1 cellular context compared by ENCODE assay signal in the genomic region with DNA sequence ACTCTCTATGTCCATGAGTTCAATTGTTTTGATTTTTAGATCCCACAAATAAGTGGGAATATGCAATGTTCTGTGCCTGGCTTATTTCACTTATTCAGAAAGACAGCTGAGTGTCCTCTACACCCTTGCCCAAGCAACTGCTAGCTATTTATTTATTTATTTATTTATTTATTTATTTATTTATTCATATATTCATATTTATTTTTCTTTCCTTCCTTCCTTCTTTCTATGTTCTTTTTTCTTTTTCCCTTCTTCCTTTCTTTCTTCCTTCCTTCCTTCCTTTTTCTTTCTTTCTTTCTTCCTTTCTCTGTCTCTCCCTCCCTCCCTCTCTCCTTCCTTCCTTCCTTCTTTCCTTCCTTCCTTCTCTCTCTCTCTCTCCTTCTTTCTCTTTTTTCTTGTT.
TF ChIP-seq lines count a peak whose summit lies in the region.

No MANE protein-coding gene starts in this region.

TF ChIP-seq in HEK293, 187 proteins besides CTCF, POLR2A, EP300 and RAD21 (continued from another document and continues in another):
- TF ChIP-seq, protein P1, sequence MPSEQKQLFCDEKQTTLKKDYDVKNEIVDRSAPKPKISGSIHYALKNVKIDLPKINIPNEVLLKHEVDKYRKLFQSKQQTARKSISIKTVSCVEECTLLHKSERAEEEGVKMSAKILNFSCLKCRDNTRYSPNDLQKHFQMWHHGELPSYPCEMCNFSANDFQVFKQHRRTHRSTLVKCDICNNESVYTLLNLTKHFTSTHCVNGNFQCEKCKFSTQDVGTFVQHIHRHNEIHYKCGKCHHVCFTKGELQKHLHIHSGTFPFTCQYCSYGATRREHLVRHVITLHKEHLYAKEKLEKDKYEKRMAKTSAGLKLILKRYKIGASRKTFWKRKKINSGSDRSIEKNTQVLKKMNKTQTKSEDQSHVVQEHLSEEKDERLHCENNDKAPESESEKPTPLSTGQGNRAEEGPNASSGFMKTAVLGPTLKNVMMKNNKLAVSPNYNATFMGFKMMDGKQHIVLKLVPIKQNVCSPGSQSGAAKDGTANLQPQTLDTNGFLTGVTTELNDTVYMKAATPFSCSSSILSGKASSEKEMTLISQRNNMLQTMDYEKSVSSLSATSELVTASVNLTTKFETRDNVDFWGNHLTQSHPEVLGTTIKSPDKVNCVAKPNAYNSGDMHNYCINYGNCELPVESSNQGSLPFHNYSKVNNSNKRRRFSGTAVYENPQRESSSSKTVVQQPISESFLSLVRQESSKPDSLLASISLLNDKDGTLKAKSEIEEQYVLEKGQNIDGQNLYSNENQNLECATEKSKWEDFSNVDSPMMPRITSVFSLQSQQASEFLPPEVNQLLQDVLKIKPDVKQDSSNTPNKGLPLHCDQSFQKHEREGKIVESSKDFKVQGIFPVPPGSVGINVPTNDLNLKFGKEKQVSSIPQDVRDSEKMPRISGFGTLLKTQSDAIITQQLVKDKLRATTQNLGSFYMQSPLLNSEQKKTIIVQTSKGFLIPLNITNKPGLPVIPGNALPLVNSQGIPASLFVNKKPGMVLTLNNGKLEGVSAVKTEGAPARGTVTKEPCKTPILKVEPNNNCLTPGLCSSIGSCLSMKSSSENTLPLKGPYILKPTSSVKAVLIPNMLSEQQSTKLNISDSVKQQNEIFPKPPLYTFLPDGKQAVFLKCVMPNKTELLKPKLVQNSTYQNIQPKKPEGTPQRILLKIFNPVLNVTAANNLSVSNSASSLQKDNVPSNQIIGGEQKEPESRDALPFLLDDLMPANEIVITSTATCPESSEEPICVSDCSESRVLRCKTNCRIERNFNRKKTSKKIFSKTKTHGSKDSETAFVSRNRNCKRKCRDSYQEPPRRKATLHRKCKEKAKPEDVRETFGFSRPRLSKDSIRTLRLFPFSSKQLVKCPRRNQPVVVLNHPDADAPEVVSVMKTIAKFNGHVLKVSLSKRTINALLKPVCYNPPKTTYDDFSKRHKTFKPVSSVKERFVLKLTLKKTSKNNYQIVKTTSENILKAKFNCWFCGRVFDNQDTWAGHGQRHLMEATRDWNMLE (tag by site-specific recombination; conservative IDR thresholded peaks at IDR 0.05; ENCODE audit: low read depth), result peak; percentile 86
- TF ChIP-seq ZNF391 (tag by site-specific recombination; IDR thresholded peaks at IDR 0.05; ENCODE audit: borderline replicate concordance, low read depth), result no peak
- no peak for TF ChIP-seq ZNF600 (tag by site-specific recombination; IDR thresholded peaks at IDR 0.05)
- TF ChIP-seq ZNF202 (tag by site-specific recombination; IDR thresholded peaks at IDR 0.05; ENCODE audit: borderline replicate concordance), result peak; percentile 72; the same call in 1 of the 2 replicates
- TF ChIP-seq, protein P2, sequence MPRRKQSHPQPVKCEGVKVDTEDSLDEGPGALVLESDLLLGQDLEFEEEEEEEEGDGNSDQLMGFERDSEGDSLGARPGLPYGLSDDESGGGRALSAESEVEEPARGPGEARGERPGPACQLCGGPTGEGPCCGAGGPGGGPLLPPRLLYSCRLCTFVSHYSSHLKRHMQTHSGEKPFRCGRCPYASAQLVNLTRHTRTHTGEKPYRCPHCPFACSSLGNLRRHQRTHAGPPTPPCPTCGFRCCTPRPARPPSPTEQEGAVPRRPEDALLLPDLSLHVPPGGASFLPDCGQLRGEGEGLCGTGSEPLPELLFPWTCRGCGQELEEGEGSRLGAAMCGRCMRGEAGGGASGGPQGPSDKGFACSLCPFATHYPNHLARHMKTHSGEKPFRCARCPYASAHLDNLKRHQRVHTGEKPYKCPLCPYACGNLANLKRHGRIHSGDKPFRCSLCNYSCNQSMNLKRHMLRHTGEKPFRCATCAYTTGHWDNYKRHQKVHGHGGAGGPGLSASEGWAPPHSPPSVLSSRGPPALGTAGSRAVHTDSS (tag by site-specific recombination; IDR thresholded peaks at IDR 0.05), result no peak
- TF ChIP-seq ZNF596 (tag by site-specific recombination; IDR thresholded peaks at IDR 0.05), result no peak
- no peak for TF ChIP-seq ZNF610 (tag by site-specific recombination; IDR thresholded peaks at IDR 0.05; ENCODE audit: borderline replicate concordance)
- no peak for TF ChIP-seq ZFP3 (tag by site-specific recombination; IDR thresholded peaks at IDR 0.05; ENCODE audit: low read depth)
- TF ChIP-seq, protein P3, sequence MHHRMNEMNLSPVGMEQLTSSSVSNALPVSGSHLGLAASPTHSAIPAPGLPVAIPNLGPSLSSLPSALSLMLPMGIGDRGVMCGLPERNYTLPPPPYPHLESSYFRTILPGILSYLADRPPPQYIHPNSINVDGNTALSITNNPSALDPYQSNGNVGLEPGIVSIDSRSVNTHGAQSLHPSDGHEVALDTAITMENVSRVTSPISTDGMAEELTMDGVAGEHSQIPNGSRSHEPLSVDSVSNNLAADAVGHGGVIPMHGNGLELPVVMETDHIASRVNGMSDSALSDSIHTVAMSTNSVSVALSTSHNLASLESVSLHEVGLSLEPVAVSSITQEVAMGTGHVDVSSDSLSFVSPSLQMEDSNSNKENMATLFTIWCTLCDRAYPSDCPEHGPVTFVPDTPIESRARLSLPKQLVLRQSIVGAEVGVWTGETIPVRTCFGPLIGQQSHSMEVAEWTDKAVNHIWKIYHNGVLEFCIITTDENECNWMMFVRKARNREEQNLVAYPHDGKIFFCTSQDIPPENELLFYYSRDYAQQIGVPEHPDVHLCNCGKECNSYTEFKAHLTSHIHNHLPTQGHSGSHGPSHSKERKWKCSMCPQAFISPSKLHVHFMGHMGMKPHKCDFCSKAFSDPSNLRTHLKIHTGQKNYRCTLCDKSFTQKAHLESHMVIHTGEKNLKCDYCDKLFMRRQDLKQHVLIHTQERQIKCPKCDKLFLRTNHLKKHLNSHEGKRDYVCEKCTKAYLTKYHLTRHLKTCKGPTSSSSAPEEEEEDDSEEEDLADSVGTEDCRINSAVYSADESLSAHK (tag by site-specific recombination; IDR thresholded peaks at IDR 0.05), result no peak
- TF ChIP-seq ZNF292 (tag by site-specific recombination; IDR thresholded peaks at IDR 0.05; ENCODE audit: borderline replicate concordance, low read depth), result no peak
- TF ChIP-seq, protein P4, sequence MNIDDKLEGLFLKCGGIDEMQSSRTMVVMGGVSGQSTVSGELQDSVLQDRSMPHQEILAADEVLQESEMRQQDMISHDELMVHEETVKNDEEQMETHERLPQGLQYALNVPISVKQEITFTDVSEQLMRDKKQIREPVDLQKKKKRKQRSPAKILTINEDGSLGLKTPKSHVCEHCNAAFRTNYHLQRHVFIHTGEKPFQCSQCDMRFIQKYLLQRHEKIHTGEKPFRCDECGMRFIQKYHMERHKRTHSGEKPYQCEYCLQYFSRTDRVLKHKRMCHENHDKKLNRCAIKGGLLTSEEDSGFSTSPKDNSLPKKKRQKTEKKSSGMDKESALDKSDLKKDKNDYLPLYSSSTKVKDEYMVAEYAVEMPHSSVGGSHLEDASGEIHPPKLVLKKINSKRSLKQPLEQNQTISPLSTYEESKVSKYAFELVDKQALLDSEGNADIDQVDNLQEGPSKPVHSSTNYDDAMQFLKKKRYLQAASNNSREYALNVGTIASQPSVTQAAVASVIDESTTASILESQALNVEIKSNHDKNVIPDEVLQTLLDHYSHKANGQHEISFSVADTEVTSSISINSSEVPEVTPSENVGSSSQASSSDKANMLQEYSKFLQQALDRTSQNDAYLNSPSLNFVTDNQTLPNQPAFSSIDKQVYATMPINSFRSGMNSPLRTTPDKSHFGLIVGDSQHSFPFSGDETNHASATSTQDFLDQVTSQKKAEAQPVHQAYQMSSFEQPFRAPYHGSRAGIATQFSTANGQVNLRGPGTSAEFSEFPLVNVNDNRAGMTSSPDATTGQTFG (tag by site-specific recombination; IDR thresholded peaks at IDR 0.05; ENCODE audit: borderline replicate concordance), result no peak
- TF ChIP-seq, protein P5, sequence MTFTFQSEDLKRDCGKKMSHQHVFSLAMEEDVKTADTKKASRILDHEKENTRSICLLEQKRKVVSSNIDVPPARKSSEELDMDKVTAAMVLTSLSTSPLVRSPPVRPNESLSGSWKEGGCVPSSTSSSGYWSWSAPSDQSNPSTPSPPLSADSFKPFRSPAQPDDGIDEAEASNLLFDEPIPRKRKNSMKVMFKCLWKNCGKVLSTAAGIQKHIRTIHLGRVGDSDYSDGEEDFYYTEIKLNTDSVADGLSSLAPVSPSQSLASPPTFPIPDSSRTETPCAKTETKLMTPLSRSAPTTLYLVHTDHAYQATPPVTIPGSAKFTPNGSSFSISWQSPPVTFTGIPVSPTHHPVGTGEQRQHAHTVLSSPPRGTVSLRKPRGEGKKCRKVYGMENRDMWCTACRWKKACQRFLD (tag by site-specific recombination; IDR thresholded peaks at IDR 0.05), result no peak
- TF ChIP-seq ZNF510 (tag by site-specific recombination; IDR thresholded peaks at IDR 0.05; ENCODE audit: insufficient replicate concordance), result peak; percentile 46
- TF ChIP-seq, protein P6, sequence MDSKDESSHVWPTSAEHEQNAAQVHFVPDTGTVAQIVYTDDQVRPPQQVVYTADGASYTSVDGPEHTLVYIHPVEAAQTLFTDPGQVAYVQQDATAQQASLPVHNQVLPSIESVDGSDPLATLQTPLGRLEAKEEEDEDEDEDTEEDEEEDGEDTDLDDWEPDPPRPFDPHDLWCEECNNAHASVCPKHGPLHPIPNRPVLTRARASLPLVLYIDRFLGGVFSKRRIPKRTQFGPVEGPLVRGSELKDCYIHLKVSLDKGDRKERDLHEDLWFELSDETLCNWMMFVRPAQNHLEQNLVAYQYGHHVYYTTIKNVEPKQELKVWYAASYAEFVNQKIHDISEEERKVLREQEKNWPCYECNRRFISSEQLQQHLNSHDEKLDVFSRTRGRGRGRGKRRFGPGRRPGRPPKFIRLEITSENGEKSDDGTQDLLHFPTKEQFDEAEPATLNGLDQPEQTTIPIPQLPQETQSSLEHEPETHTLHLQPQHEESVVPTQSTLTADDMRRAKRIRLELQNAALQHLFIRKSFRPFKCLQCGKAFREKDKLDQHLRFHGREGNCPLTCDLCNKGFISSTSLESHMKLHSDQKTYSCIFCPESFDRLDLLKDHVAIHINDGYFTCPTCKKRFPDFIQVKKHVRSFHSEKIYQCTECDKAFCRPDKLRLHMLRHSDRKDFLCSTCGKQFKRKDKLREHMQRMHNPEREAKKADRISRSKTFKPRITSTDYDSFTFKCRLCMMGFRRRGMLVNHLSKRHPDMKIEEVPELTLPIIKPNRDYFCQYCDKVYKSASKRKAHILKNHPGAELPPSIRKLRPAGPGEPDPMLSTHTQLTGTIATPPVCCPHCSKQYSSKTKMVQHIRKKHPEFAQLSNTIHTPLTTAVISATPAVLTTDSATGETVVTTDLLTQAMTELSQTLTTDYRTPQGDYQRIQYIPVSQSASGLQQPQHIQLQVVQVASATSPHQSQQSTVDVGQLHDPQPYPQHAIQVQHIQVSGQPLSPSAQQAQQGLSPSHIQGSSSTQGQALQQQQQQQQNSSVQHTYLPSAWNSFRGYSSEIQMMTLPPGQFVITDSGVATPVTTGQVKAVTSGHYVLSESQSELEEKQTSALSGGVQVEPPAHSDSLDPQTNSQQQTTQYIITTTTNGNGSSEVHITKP (tag by site-specific recombination; IDR thresholded peaks at IDR 0.05), result no peak
- TF ChIP-seq ZNF140 (tag by site-specific recombination; IDR thresholded peaks at IDR 0.05), result peak; percentile 28; the same call in 1 of the 2 replicates
- no peak for TF ChIP-seq ZNF544 (tag by site-specific recombination; IDR thresholded peaks at IDR 0.05)
- peak; percentile 45; the same call in 1 of the 2 replicates for TF ChIP-seq ZNF623 (tag by site-specific recombination; IDR thresholded peaks at IDR 0.05)
- no peak for TF ChIP-seq KLF16 (tag by site-specific recombination; IDR thresholded peaks at IDR 0.05)
- no peak for TF ChIP-seq ZFP37 (tag by site-specific recombination; IDR thresholded peaks at IDR 0.05)
- no peak for TF ChIP-seq ZNF473 (tag by site-specific recombination; IDR thresholded peaks at IDR 0.05)
- TF ChIP-seq, protein P7, sequence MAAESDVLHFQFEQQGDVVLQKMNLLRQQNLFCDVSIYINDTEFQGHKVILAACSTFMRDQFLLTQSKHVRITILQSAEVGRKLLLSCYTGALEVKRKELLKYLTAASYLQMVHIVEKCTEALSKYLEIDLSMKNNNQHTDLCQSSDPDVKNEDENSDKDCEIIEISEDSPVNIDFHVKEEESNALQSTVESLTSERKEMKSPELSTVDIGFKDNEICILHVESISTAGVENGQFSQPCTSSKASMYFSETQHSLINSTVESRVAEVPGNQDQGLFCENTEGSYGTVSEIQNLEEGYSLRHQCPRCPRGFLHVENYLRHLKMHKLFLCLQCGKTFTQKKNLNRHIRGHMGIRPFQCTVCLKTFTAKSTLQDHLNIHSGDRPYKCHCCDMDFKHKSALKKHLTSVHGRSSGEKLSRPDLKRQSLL (tag by site-specific recombination; IDR thresholded peaks at IDR 0.05), result no peak
- no peak for TF ChIP-seq ZNF302 (tag by site-specific recombination; IDR thresholded peaks at IDR 0.05; ENCODE audit: low read depth)
- TF ChIP-seq SP7 (tag by site-specific recombination; IDR thresholded peaks at IDR 0.05), result no peak
- TF ChIP-seq, protein P8, sequence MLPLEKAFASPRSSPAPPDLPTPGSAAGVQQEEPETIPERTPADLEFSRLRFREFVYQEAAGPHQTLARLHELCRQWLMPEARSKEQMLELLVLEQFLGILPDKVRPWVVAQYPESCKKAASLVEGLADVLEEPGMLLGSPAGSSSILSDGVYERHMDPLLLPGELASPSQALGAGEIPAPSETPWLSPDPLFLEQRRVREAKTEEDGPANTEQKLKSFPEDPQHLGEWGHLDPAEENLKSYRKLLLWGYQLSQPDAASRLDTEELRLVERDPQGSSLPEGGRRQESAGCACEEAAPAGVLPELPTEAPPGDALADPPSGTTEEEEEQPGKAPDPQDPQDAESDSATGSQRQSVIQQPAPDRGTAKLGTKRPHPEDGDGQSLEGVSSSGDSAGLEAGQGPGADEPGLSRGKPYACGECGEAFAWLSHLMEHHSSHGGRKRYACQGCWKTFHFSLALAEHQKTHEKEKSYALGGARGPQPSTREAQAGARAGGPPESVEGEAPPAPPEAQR (tag by site-specific recombination; IDR thresholded peaks at IDR 0.05), result no peak
- peak; percentile 65; the same call in 1 of the 2 replicates for TF ChIP-seq ZNF560 (tag by site-specific recombination; IDR thresholded peaks at IDR 0.05; ENCODE audit: borderline replicate concordance)
- TF ChIP-seq, protein P9, sequence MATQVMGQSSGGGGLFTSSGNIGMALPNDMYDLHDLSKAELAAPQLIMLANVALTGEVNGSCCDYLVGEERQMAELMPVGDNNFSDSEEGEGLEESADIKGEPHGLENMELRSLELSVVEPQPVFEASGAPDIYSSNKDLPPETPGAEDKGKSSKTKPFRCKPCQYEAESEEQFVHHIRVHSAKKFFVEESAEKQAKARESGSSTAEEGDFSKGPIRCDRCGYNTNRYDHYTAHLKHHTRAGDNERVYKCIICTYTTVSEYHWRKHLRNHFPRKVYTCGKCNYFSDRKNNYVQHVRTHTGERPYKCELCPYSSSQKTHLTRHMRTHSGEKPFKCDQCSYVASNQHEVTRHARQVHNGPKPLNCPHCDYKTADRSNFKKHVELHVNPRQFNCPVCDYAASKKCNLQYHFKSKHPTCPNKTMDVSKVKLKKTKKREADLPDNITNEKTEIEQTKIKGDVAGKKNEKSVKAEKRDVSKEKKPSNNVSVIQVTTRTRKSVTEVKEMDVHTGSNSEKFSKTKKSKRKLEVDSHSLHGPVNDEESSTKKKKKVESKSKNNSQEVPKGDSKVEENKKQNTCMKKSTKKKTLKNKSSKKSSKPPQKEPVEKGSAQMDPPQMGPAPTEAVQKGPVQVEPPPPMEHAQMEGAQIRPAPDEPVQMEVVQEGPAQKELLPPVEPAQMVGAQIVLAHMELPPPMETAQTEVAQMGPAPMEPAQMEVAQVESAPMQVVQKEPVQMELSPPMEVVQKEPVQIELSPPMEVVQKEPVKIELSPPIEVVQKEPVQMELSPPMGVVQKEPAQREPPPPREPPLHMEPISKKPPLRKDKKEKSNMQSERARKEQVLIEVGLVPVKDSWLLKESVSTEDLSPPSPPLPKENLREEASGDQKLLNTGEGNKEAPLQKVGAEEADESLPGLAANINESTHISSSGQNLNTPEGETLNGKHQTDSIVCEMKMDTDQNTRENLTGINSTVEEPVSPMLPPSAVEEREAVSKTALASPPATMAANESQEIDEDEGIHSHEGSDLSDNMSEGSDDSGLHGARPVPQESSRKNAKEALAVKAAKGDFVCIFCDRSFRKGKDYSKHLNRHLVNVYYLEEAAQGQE (tag by site-specific recombination; IDR thresholded peaks at IDR 0.05), result peak; percentile 50
- no peak for TF ChIP-seq ZNF37A (tag by site-specific recombination; IDR thresholded peaks at IDR 0.05)
- no peak for TF ChIP-seq ZNF561 (tag by site-specific recombination; IDR thresholded peaks at IDR 0.05; ENCODE audit: borderline replicate concordance)
